Comparison of ENCODE assay signal across 8 cellular contexts in genomic region chr1:108877858-108878257, GRCh38. TPM values are rescaled to one million over a fixed set of nuclear protein-coding genes. Genes with fewer than 3 reads are reported as not detected.
A peak's percentile ranks its signal among the peaks of the same experiment; 100 is the strongest.
DNase-seq lines count a peak whose midpoint lies in the region; ATAC-seq and TF ChIP-seq lines count a peak whose summit lies in the region.

No MANE protein-coding gene starts in this region.

- CTCF ChIA-PET in HEK293T (lab: Yijun Ruan, JAX), result no interaction called here

- peak overlapping the region in 3 of 10 donors; percentile 38 to 92 (median 84) for H3K27ac Mint-ChIP-seq in naive thymus-derived CD8-positive, alpha-beta T cell

- peak overlapping the region; percentile 86 to 97 (median 94) for H3K4me3 Mint-ChIP-seq in naive thymus-derived CD8-positive, alpha-beta T cell

- H3K27me3 Mint-ChIP-seq in naive thymus-derived CD8-positive, alpha-beta T cell, result peaks cover 0 to 7% (median 2%) of the 10 kb centered on the region in 5 donors

- POLR2A ChIA-PET in naive thymus-derived CD8-positive, alpha-beta T cell (lab: Charles Lee), result interaction anchor here (1.2 kb wide), 1 partner anchor 231 kb away, joined by 3 read pairs; no protein-coding TSS in a partner anchor
- POLR2A ChIA-PET in HEK293T (lab: Yijun Ruan, JAX), result interaction anchor here (0.8 kb wide), 1 partner anchor 12 kb away, joined by 3 read pairs; no protein-coding TSS in a partner anchor

- peak; percentile 5 to 62 (median 24) for DNase-seq in NCI-H1417 (lab: John Stamatoyannopoulos, UW)
- no peak for DNase-seq in NCI-H1417 treated with DMSO at 0.1 percent for 48 hours (lab: John Stamatoyannopoulos, UW)
- DNase-seq in NCI-H146 treated with DMSO at 0.1 percent for 48 hours (lab: John Stamatoyannopoulos, UW; ENCODE audit: unreplicated experiment), result peak; percentile 25
- peak; percentile 38 for DNase-seq in dermis blood vessel endothelial cell
- no peak for DNase-seq in naive thymus-derived CD8-positive, alpha-beta T cell
- DNase-seq in stimulated activated CD4-positive, alpha-beta T cell treated with anti-CD3 and anti-CD28 coated beads, Interleukin-2, amount 100 ng/mL, for 24 hours, result no peak
- DNase-seq in HEK293T (ENCODE audit: extremely low spot score), result no peak

- H3K9me3 Mint-ChIP-seq in naive thymus-derived CD8-positive, alpha-beta T cell, result no peaks in the 10 kb centered on the region

- H3K4me1 Mint-ChIP-seq in naive thymus-derived CD8-positive, alpha-beta T cell, result peaks cover 6 to 13% (median 8%) of the 10 kb centered on the region in 4 donors

- no peak for ATAC-seq in naive thymus-derived CD8-positive, alpha-beta T cell
- ATAC-seq in HG03039 (IDR thresholded peaks at IDR 0.05; ENCODE audit: unreplicated experiment), result no peak

- no peaks in the 10 kb centered on the region for H3K36me3 Mint-ChIP-seq in naive thymus-derived CD8-positive, alpha-beta T cell

TF ChIP-seq in HEK293T, 16 proteins besides CTCF, POLR2A, EP300 and RAD21:
- no peak for TF ChIP-seq NFRKB (IDR thresholded peaks at IDR 0.05)
- no peak for TF ChIP-seq HDGF (IDR thresholded peaks at IDR 0.05; ENCODE audit: borderline replicate concordance)
- no peak for TF ChIP-seq CTBP1 (IDR thresholded peaks at IDR 0.05; ENCODE audit: borderline replicate concordance)
- TF ChIP-seq FOXA1 (IDR thresholded peaks at IDR 0.05), result no peak
- TF ChIP-seq SP1 (IDR thresholded peaks at IDR 0.05), result no peak
- TF ChIP-seq SUZ12 (IDR thresholded peaks at IDR 0.05), result no peak
- no peak for TF ChIP-seq ZNF384 (IDR thresholded peaks at IDR 0.05)
- no peak for TF ChIP-seq LEF1 (IDR thresholded peaks at IDR 0.05; ENCODE audit: borderline replicate concordance)
- no peak for TF ChIP-seq ELF4 (IDR thresholded peaks at IDR 0.05)
- no peak for TF ChIP-seq FOXK2 (IDR thresholded peaks at IDR 0.05)
- no peak for TF ChIP-seq TARDBP (IDR thresholded peaks at IDR 0.05)
- no peak for TF ChIP-seq L3MBTL2 (conservative IDR thresholded peaks at IDR 0.05)
- no peak for TF ChIP-seq ARNT (IDR thresholded peaks at IDR 0.05)
- TF ChIP-seq PKNOX1 (IDR thresholded peaks at IDR 0.05), result no peak
- TF ChIP-seq BHLHE40 (IDR thresholded peaks at IDR 0.05; ENCODE audit: borderline replicate concordance), result no peak
- TF ChIP-seq FOXM1 (IDR thresholded peaks at IDR 0.05; ENCODE audit: borderline replicate concordance), result no peak
TF ChIP-seq in HEK293T: peak in this region for 0.

RNA-seq across cellular contexts. Expression of gene GPSM2, which starts 1.1 kb away (rescaled TPM):
- 12.1 and 28.7 TPM in 2 replicates for total RNA-seq in dermis blood vessel endothelial cell
- 1 to 10 TPM in 1 of 2 experiments, under 1 TPM in 1; 0.88 to 2.3 TPM for total RNA-seq in naive thymus-derived CD8-positive, alpha-beta T cell
- polyA plus RNA-seq in naive thymus-derived CD8-positive, alpha-beta T cell, result under 1 TPM; 0.33 to 0.59 (median 0.58) TPM

RNA-seq across cellular contexts. Expression of gene AKNAD1, which starts 21.0 kb away (rescaled TPM):
- total RNA-seq in dermis blood vessel endothelial cell, result 0.34 TPM in 1 of 2 replicates, not detected in the other
- not detected for total RNA-seq in naive thymus-derived CD8-positive, alpha-beta T cell
- not detected for polyA plus RNA-seq in naive thymus-derived CD8-positive, alpha-beta T cell

Comparison
In these comparisons a context has a peak if more than half of its experiments do, and no peak if none do; other contexts are left out.
1. DNase-seq: peak in NCI-H1417 (3 of 3), NCI-H146 treated with DMSO at 0.1 percent for 48 hours (single experiment) and dermis blood vessel endothelial cell (single experiment); none in NCI-H1417 treated with DMSO at 0.1 percent for 48 hours (single experiment), naive thymus-derived CD8-positive, alpha-beta T cell (0 of 10), stimulated activated CD4-positive, alpha-beta T cell treated with anti-CD3 and anti-CD28 coated beads, Interleukin-2, amount 100 ng/mL, for 24 hours (0 of 2) and HEK293T (single experiment).